27 cellular contexts compared by ENCODE assay signal in the genomic region with DNA sequence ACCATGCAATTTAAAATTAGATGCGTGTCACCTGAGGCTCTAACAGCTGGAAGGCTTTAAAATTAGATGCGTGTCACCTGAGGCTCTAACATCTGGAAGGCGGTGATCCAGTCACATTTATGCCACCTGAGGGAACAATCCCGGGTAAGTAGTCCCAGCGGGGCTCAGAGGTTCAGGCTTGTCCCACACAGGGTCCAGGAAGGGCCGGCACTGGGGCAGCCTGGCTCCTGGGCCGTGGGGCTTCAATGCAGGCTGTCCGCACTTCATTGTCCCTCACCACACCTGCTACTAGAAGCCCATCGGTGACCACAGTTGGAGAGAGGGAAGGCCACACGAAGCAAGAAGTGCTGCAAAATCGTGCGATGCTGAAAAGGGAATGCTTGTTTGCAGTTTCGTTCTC.
"Had no signal": no experiment of that assay in that cellular context is flagged by ENCODE, and none has a peak within 500 bp of the region (broad histone marks: within the 10 kb centered on the region; RNA-seq: fewer than 3 reads in every experiment).

No MANE protein-coding gene starts in this region.

- H3K9me3 ChIP-seq: heart right ventricle, left lung, lower lobe of right lung, ovary, suprapubic skin, thoracic aorta, tibial artery, upper lobe of right lung had no signal

- DNase-seq: heart right ventricle; hippocampal formation; immature natural killer cell; kidney; left colon; left lung; lower lobe of right lung; mammary epithelial cell; mesenchymal stem cell; naive thymus-derived CD8-positive, alpha-beta T cell; ovary; retina; right cardiac atrium; stimulated activated CD4-positive, alpha-beta T cell treated with anti-CD3 and anti-CD28 coated beads, Interleukin-12 subunit alpha, Interleukin-12 subunit beta, amount 100 ng/mL, for 4 hours; stimulated activated CD4-positive, alpha-beta T cell treated with anti-CD3 and anti-CD28 coated beads, Interleukin-15, amount 100 ng/mL, for 24 hours; stimulated activated CD4-positive, alpha-beta T cell treated with anti-CD3 and anti-CD28 coated beads, Interleukin-2, amount 100 ng/mL, for 24 hours; stimulated activated CD4-positive, alpha-beta T cell treated with anti-CD3 and anti-CD28 coated beads, Interleukin-4, amount 100 ng/mL, for 1 hour; stimulated activated naive B cell treated with anti-CD40 and anti-IgM and Interleukin-4, amounts not matched to agents 10 μg/mL and 1 μg/mL and 100 μg/mL, for 72 hours; stimulated activated naive CD8-positive, alpha-beta T cell treated with anti-CD3 and anti-CD28 coated beads, Interleukin-15, Interleukin-2, amounts not matched to agents 100 U/mL and 50 U/mL, for 24 hours; tibial artery; trophoblast cell; upper lobe of right lung had no signal

- H3K36me3 ChIP-seq: heart right ventricle, left lung, lower lobe of right lung, ovary, suprapubic skin, thoracic aorta, tibial artery, upper lobe of right lung had no signal

- H3K9me3 Mint-ChIP-seq: naive thymus-derived CD8-positive, alpha-beta T cell; nephron; stimulated activated naive B cell treated with anti-CD40 and anti-IgM and Interleukin-4, amounts not matched to agents 10 μg/mL and 1 μg/mL and 100 μg/mL, for 72 hours had no signal

- H3K27me3 ChIP-seq: left lung, ovary, suprapubic skin, tibial artery, upper lobe of right lung had no signal

- H3K27ac ChIP-seq: heart right ventricle, left lung, lower lobe of right lung, ovary, skin epidermis, suprapubic skin, thoracic aorta, tibial artery, upper lobe of right lung had no signal

- H3K4me1 Mint-ChIP-seq: immature natural killer cell; nephron; stimulated activated naive B cell treated with anti-CD40 and anti-IgM and Interleukin-4, amounts not matched to agents 10 μg/mL and 1 μg/mL and 100 μg/mL, for 72 hours had no signal

- H3K27ac Mint-ChIP-seq: immature natural killer cell; naive thymus-derived CD8-positive, alpha-beta T cell; nephron; progenitor cell of endocrine pancreas; stimulated activated naive B cell treated with anti-CD40 and anti-IgM and Interleukin-4, amounts not matched to agents 10 μg/mL and 1 μg/mL and 100 μg/mL, for 72 hours had no signal

- H3K36me3 Mint-ChIP-seq: naive thymus-derived CD8-positive, alpha-beta T cell; stimulated activated naive B cell treated with anti-CD40 and anti-IgM and Interleukin-4, amounts not matched to agents 10 μg/mL and 1 μg/mL and 100 μg/mL, for 72 hours had no signal

- H3K4me3 Mint-ChIP-seq: immature natural killer cell; naive thymus-derived CD8-positive, alpha-beta T cell; nephron; stimulated activated naive B cell treated with anti-CD40 and anti-IgM and Interleukin-4, amounts not matched to agents 10 μg/mL and 1 μg/mL and 100 μg/mL, for 72 hours had no signal

- H3K4me3 ChIP-seq: heart right ventricle, left lung, lower lobe of right lung, ovary, skin epidermis, suprapubic skin, thoracic aorta, tibial artery, upper lobe of right lung had no signal

- H3K4me1 ChIP-seq: heart right ventricle, left lung, lower lobe of right lung, suprapubic skin, tibial artery, upper lobe of right lung had no signal
